In genomic region chr1:204409878-204410763, GRCh38 we compare ENCODE assay signal across 8 cellular contexts.
DNase-seq lines count a peak whose midpoint lies in the region; TF ChIP-seq lines count a peak whose summit lies in the region.

No MANE protein-coding gene starts in this region.

- H3K36me3 ChIP-seq in KOPT-K1 (ENCODE audit: insufficient read depth, low read length) (peaks cover 54% of the 10 kb centered on the region), muscle layer of colon (ENCODE audit: insufficient read depth, low read length) (peaks cover 18% of the 10 kb centered on the region)

- no peaks in the 10 kb centered on the region for H3K27me3 ChIP-seq in muscle layer of colon (ENCODE audit: control insufficient read depth in 1 of 2, insufficient read depth in 2 of 2, low read length in 2 of 2)

- peak overlapping the region; percentile 92 for H3K27ac ChIP-seq in KOPT-K1 (ENCODE audit: low read depth, low read length, poor library complexity, severe bottlenecking)
- peak overlapping the region; percentile 96 for H3K27ac ChIP-seq in caudate nucleus (ENCODE audit: low read depth, low read length)
- H3K27ac ChIP-seq in muscle layer of colon (ENCODE audit: low read depth, low read length), result peak overlapping the region; percentile 99

- TF ChIP-seq CTCF in AG09309 (IDR thresholded peaks at IDR 0.05; ENCODE audit: control insufficient read depth, insufficient read depth, low read depth, low read length, missing control alignments), result no peak

- DNase-seq in AG09309 (ENCODE audit: low read depth) (no peak), caudate nucleus (lab: John Stamatoyannopoulos, UW) (peak in 2 of 61 donors; percentile 13 to 23), SKM-1 treated with dmso at 0.1 percent for 144 hours (lab: John Stamatoyannopoulos, UW; ENCODE audit: unreplicated experiment) (no peak), NCI-H774 (lab: John Stamatoyannopoulos, UW) (no peak), SKM-1 (lab: John Stamatoyannopoulos, UW; ENCODE audit: unreplicated experiment) (no peak), DMS153 treated with DMSO at 0.1 percent for 48 hours (lab: John Stamatoyannopoulos, UW; ENCODE audit: unreplicated experiment) (no peak)

- peaks cover 17% of the 10 kb centered on the region for H3K4me1 ChIP-seq in muscle layer of colon (ENCODE audit: insufficient read depth, low read length)

- H3K4me3 ChIP-seq in AG09309 (ENCODE audit: control insufficient read depth, low read depth, low read length), result peak overlapping the region; percentile 72
- H3K4me3 ChIP-seq in muscle layer of colon (ENCODE audit: low read depth in 1 of 2, low read length in 2 of 2), result peak overlapping the region; percentile 95 to 98

- peak overlapping the region; percentile 98 for H3K9ac ChIP-seq in muscle layer of colon (ENCODE audit: low read length)

- H3K9me3 ChIP-seq in KOPT-K1 (ENCODE audit: insufficient read depth, low read length, poor library complexity, severe bottlenecking) (no peaks in the 10 kb centered on the region), muscle layer of colon (ENCODE audit: low read length) (no peaks in the 10 kb centered on the region)
